8 cellular contexts compared by ENCODE assay signal in the genomic region with DNA sequence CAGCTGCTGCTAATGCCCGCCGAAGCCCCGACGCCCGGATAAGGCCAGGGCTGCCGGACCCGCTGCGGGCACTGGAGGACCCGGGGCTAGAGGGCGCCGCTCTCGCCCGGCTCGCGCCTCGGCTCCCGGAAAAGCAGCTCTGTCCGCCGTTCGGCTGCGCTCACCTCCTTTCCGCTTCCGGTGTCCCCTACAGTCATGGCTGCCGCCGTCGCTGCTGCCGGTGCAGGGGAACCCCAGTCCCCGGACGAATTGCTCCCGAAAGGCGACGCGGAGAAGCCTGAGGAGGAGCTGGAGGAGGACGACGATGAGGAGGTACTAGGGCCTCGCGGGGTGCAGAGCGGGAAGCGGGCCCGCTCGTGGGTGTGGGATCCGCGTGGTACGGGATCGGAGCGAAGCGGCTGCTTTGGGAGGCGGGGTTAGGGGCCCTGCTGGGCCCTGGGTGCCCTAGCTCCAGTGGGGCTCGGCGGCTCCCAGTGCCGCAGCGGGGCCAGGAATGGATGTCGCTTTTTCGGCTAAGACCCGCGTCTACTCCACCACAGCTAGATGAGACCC. TPM values are rescaled to one million over a fixed set of nuclear protein-coding genes. Genes with fewer than 3 reads are reported as not detected.
A peak's percentile ranks its signal among the peaks of the same experiment; 100 is the strongest.
DNase-seq lines count a peak whose midpoint lies in the region; ATAC-seq and TF ChIP-seq lines count a peak whose summit lies in the region.

Gene TOMM22, plus strand, starts transcription at position 174 of the 552 bp plus-strand sequence. Its CDS starts 22 bp downstream, at position 196.

- ATAC-seq in HG03175 (IDR thresholded peaks at IDR 0.05; ENCODE audit: unreplicated experiment) = peak; percentile 95

- TF ChIP-seq POLR2A in GM18951 (IDR thresholded peaks at IDR 0.05; ENCODE audit: extremely low read depth, insufficient read depth, insufficient read length) = peak; percentile 90

- H3K36me3 ChIP-seq in kidney epithelial cell (ENCODE audit: control insufficient read depth, insufficient read depth, low read length) = peaks cover 2% of the 10 kb centered on the region

- H3K4me3 ChIP-seq in AG10803 (ENCODE audit: low read length) (peak within 1 kb of the TSS; percentile 96), kidney epithelial cell (ENCODE audit: low read depth, low read length) (peak within 1 kb of the TSS; percentile 81)

- no peaks in the 10 kb centered on the region for H3K27me3 ChIP-seq in kidney epithelial cell (ENCODE audit: control insufficient read depth, insufficient read depth, low read length)

- in situ Hi-C loops in GM18951 (cut with MboI; ENCODE audit: low sequenced_read_pairs, unreplicated experiment) = no loop called here

- TF ChIP-seq CTCF in AG10803 (conservative IDR thresholded peaks at IDR 0.05; ENCODE audit: low read length) (peak; percentile 60), kidney epithelial cell (IDR thresholded peaks at IDR 0.05; ENCODE audit: insufficient read depth, low read length, poor library complexity, severe bottlenecking) (peak; percentile 70)

- DNase-seq in AG10803 (ENCODE audit: low read depth) (peak; percentile 85), NCI-H446 (lab: John Stamatoyannopoulos, UW) (peak; percentile 76 to 92), cerebellum (ENCODE audit: low spot score) (peak; percentile 91), kidney epithelial cell (ENCODE audit: low read depth) (peak; percentile 43)
- peak; percentile 87 for DNase-seq in activated CD4-positive, CD25-positive, alpha-beta regulatory T cell treated with anti-CD3 and anti-CD28 coated beads, Interleukin-2, amount 50 U/mL, for 72 hours
- DNase-seq in stimulated activated CD4-positive, alpha-beta T cell treated with anti-CD3 and anti-CD28 coated beads, Interleukin-1b, Interleukin-23, amount 100 ng/mL, for 1 hour (ENCODE audit: low read depth in 2 of 2) = peak; percentile 50 to 64

RNA-seq across cellular contexts. Expression of gene TOMM22, which starts in this region (rescaled TPM):
- total RNA-seq in cerebellum (23.0 TPM), kidney epithelial cell (56.4 and 76.7 TPM in 2 replicates)

Comparison
In these comparisons a context has a peak if more than half of its experiments do, and no peak if none do; other contexts are left out.
1. Peak in every context shown above with its lines: DNase-seq, ATAC-seq and H3K4me3 ChIP-seq.